23 cellular contexts compared by ENCODE assay signal in genomic region chr22:33860386-33860785, GRCh38. TPM values are rescaled to one million over a fixed set of nuclear protein-coding genes. Genes with fewer than 3 reads are reported as not detected.
DNase-seq lines count a peak whose midpoint lies in the region; ATAC-seq and TF ChIP-seq lines count a peak whose summit lies in the region.
"Had no signal": no experiment of that assay in that cellular context is flagged by ENCODE, and none has a peak within 500 bp of the region (broad histone marks: within the 10 kb centered on the region; RNA-seq: fewer than 3 reads in every experiment).

No MANE protein-coding gene starts in this region.

- no peak overlapping the region for H3K4ac ChIP-seq in mesendoderm (ENCODE audit: low read depth, low read length)

- H3K4me1 ChIP-seq in ectodermal cell (ENCODE audit: control insufficient read depth, insufficient read depth, low read length) = no peaks in the 10 kb centered on the region
- H3K4me1 ChIP-seq in mesendoderm (ENCODE audit: control insufficient read depth, low read depth, low read length) = no peaks in the 10 kb centered on the region
- H3K4me1 ChIP-seq in Peyer's patch = no peaks in the 10 kb centered on the region
- H3K4me1 ChIP-seq in PC-3 (ENCODE audit: insufficient read depth, low read length) = no peaks in the 10 kb centered on the region
- H3K4me1 ChIP-seq: BE2C, HAP-1 had no signal

- WGBS in ectodermal cell, 2 experiments = 91% methylated on average over 8 of the region's 8 CpGs
- WGBS in mesendoderm (ENCODE audit: extremely low coverage, insufficient coverage, low lambda C conversion rate) = no CpG with 5 or more reads among the region's 8 CpGs

- H3F3A ChIP-seq in PC-3 (ENCODE audit: low read length, unreplicated experiment) = no peaks in the 10 kb centered on the region

- POLR2A ChIA-PET in PC-3 (lab: Charles Lee; ENCODE audit: unreplicated experiment) = no interaction called here

- intact Hi-C loops in natural killer cell (cut with micrococcal nuclease) (no loop called here), PC-3 (cut with micrococcal nuclease) (no loop called here)

- peak overlapping the region; percentile 56 for H3K56ac ChIP-seq in mesendoderm (ENCODE audit: low read length)

- H3K4me3 Mint-ChIP-seq in natural killer cell treated with Interleukin-12 subunit alpha and Interleukin-12 subunit beta and Interleukin-15 and Interleukin-18, amount 100 ng/mL, for 72 hours = no peak overlapping the region
- no peak overlapping the region for H3K4me3 Mint-ChIP-seq in natural killer cell
- H3K4me3 Mint-ChIP-seq: CD14-positive monocyte; CD4-positive, alpha-beta T cell; CD8-positive, alpha-beta memory T cell; HFFc6 had no signal

- no peaks in the 10 kb centered on the region for H3K36me3 Mint-ChIP-seq in natural killer cell treated with Interleukin-12 subunit alpha and Interleukin-12 subunit beta and Interleukin-15 and Interleukin-18, amount 100 ng/mL, for 72 hours
- no peaks in the 10 kb centered on the region for H3K36me3 Mint-ChIP-seq in natural killer cell
- H3K36me3 Mint-ChIP-seq: CD14-positive monocyte; CD8-positive, alpha-beta memory T cell had no signal

- peak; percentile 27 to 52 for ATAC-seq in natural killer cell treated with Interleukin-12 subunit alpha and Interleukin-12 subunit beta and Interleukin-15 and Interleukin-18, amount 100 ng/mL, for 72 hours
- ATAC-seq in natural killer cell = no peak
- no peak for ATAC-seq in PC-3
- ATAC-seq: A549, GM12878 had no signal

- no peak for TF ChIP-seq POLR2A in Peyer's patch (IDR thresholded peaks at IDR 0.05)

- no peak overlapping the region for H2AK5ac ChIP-seq in mesendoderm (ENCODE audit: low read length)

- H3K79me2 ChIP-seq in mesendoderm (ENCODE audit: control insufficient read depth, insufficient read depth, low read length) (peaks cover 38% of the 10 kb centered on the region), PC-3 (ENCODE audit: low read length) (no peaks in the 10 kb centered on the region)

- H3K9me3 Mint-ChIP-seq in natural killer cell treated with Interleukin-12 subunit alpha and Interleukin-12 subunit beta and Interleukin-15 and Interleukin-18, amount 100 ng/mL, for 72 hours = peaks cover 3% of the 10 kb centered on the region
- no peaks in the 10 kb centered on the region for H3K9me3 Mint-ChIP-seq in natural killer cell
- H3K9me3 Mint-ChIP-seq: CD4-positive, alpha-beta T cell had no signal

- H3K36me3 ChIP-seq in ectodermal cell (ENCODE audit: control insufficient read depth, insufficient read depth, low read length) (no peaks in the 10 kb centered on the region), mesendoderm (ENCODE audit: control insufficient read depth, insufficient read depth, low read length) (no peaks in the 10 kb centered on the region), Peyer's patch (no peaks in the 10 kb centered on the region), PC-3 (ENCODE audit: low read depth, low read length) (no peaks in the 10 kb centered on the region)
- H3K36me3 ChIP-seq: BE2C, HAP-1 had no signal

- no peak overlapping the region for H2BK15ac ChIP-seq in mesendoderm (replicated peaks; ENCODE audit: low read depth)

- no peak overlapping the region for H3K23ac ChIP-seq in mesendoderm (ENCODE audit: low read length)

- no peaks in the 10 kb centered on the region for H3K4me1 Mint-ChIP-seq in natural killer cell treated with Interleukin-12 subunit alpha and Interleukin-12 subunit beta and Interleukin-15 and Interleukin-18, amount 100 ng/mL, for 72 hours (ENCODE audit: low read depth in 2 of 2)
- no peaks in the 10 kb centered on the region for H3K4me1 Mint-ChIP-seq in natural killer cell
- H3K4me1 Mint-ChIP-seq: CD14-positive monocyte; CD8-positive, alpha-beta memory T cell had no signal

- H4K8ac ChIP-seq in mesendoderm (ENCODE audit: low read depth, low read length) = no peak overlapping the region

- no peak overlapping the region for H2BK5ac ChIP-seq in mesendoderm (ENCODE audit: low read length)

- H3K27me3 ChIP-seq in ectodermal cell (ENCODE audit: control insufficient read depth, insufficient read depth, low read length, poor library complexity, severe bottlenecking) (no peaks in the 10 kb centered on the region), mesendoderm (ENCODE audit: insufficient read depth, low read length, poor library complexity) (no peaks in the 10 kb centered on the region), Peyer's patch (no peaks in the 10 kb centered on the region), PC-3 (ENCODE audit: low read length) (no peaks in the 10 kb centered on the region)
- H3K27me3 ChIP-seq: BE2C; BLaER1 treated with 17β-estradiol and CSF1 and Interleukin-3, amounts not matched to agents 10 nM and 100 nM had no signal

- no peaks in the 10 kb centered on the region for H3K27me3 Mint-ChIP-seq in natural killer cell treated with Interleukin-12 subunit alpha and Interleukin-12 subunit beta and Interleukin-15 and Interleukin-18, amount 100 ng/mL, for 72 hours
- H3K27me3 Mint-ChIP-seq in natural killer cell (ENCODE audit: low read depth in 2 of 2) = peaks cover 0 to 3% of the 10 kb centered on the region in 2 donors
- H3K27me3 Mint-ChIP-seq: CD4-positive, alpha-beta T cell had no signal

- no peaks in the 10 kb centered on the region for H3K9me2 ChIP-seq in PC-3 (replicated peaks; ENCODE audit: low read length)

- no peak overlapping the region for H3K4me2 ChIP-seq in mesendoderm (ENCODE audit: low read length)
- H3K4me2 ChIP-seq in PC-3 (ENCODE audit: low read length) = no peak overlapping the region
- H3K4me2 ChIP-seq: A549 had no signal

- H3K27ac ChIP-seq in ectodermal cell (ENCODE audit: insufficient read depth, low read depth, low read length, poor library complexity, severe bottlenecking) = peak overlapping the region; percentile 2
- no peak overlapping the region for H3K27ac ChIP-seq in mesendoderm (ENCODE audit: low read depth, low read length)
- H3K27ac ChIP-seq in Peyer's patch = no peak overlapping the region
- H3K27ac ChIP-seq in PC-3 (ENCODE audit: low read length) = no peak overlapping the region
- H3K27ac ChIP-seq: A549; BLaER1 treated with 17β-estradiol and CSF1 and Interleukin-3, amounts not matched to agents 10 nM and 100 nM had no signal

- H3K18ac ChIP-seq in mesendoderm (ENCODE audit: low read length) = no peak overlapping the region

- BruUV-seq in PC-3 (replicated peaks; lab: Mats Ljungman, UMichigan) = no TSS peak

- H2BK120ac ChIP-seq in mesendoderm (ENCODE audit: low read depth, low read length) = no peak overlapping the region

- CTCF ChIA-PET in PC-3 (lab: Charles Lee) = no interaction called here

- H4K20me1 ChIP-seq in PC-3 (ENCODE audit: low read length) = no peaks in the 10 kb centered on the region

- no peak overlapping the region for H3K4me3 ChIP-seq in ectodermal cell (ENCODE audit: insufficient read depth, low read depth, low read length)
- H3K4me3 ChIP-seq in mesendoderm (ENCODE audit: low read length) = no peak overlapping the region
- H3K4me3 ChIP-seq in Peyer's patch = no peak overlapping the region
- no peak overlapping the region for H3K4me3 ChIP-seq in PC-3 (ENCODE audit: low read length)
- H3K4me3 ChIP-seq: A549; BLaER1 treated with 17β-estradiol and CSF1 and Interleukin-3, amounts not matched to agents 10 nM and 100 nM; GM12878; HAP-1 had no signal

- H3K79me1 ChIP-seq in mesendoderm (ENCODE audit: low read length) = peaks cover 6% of the 10 kb centered on the region

- H3K9me3 ChIP-seq in ectodermal cell (ENCODE audit: control insufficient read depth, low read length) (no peaks in the 10 kb centered on the region), Peyer's patch (no peaks in the 10 kb centered on the region), PC-3 (ENCODE audit: low read length) (no peaks in the 10 kb centered on the region)
- H3K9me3 ChIP-seq: A549, BE2C, HAP-1 had no signal

- DNase-seq in natural killer cell treated with Interleukin-12 subunit alpha and Interleukin-12 subunit beta and Interleukin-15 and Interleukin-18, amount 100 ng/mL, for 72 hours (ENCODE audit: low spot score) = no peak
- DNase-seq in natural killer cell (no peak), mesendoderm (no peak), NCI-H128 (lab: John Stamatoyannopoulos, UW; ENCODE audit: unreplicated experiment) (no peak), Peyer's patch (no peak), PC-3 (no peak)
- DNase-seq: 8988T; ACHN; AML-193; BE2C; CD4-positive, alpha-beta T cell; CD8-positive, alpha-beta memory T cell; DMS 273 treated with DMSO at 0.1 percent for 48 hours; DMS79; EL; GDM1; HFFc6 had no signal

- no peak for TF ChIP-seq CTCF in natural killer cell (IDR thresholded peaks at IDR 0.05)
- TF ChIP-seq CTCF in Peyer's patch (IDR thresholded peaks at IDR 0.05) = no peak
- no peak for TF ChIP-seq CTCF in PC-3 (conservative IDR thresholded peaks at IDR 0.05; ENCODE audit: low read depth, low read length)

- H2AFZ ChIP-seq in PC-3 (ENCODE audit: low read length) = no peak overlapping the region

- H3K9ac ChIP-seq in mesendoderm (ENCODE audit: low read length) (no peak overlapping the region), PC-3 (ENCODE audit: low read length) (no peak overlapping the region)
- H3K9ac ChIP-seq: BLaER1 treated with 17β-estradiol and CSF1 and Interleukin-3, amounts not matched to agents 10 nM and 100 nM had no signal

- H3K27ac Mint-ChIP-seq in natural killer cell treated with Interleukin-12 subunit alpha and Interleukin-12 subunit beta and Interleukin-15 and Interleukin-18, amount 100 ng/mL, for 72 hours = no peak overlapping the region
- no peak overlapping the region for H3K27ac Mint-ChIP-seq in natural killer cell
- H3K27ac Mint-ChIP-seq: CD4-positive, alpha-beta T cell; CD8-positive, alpha-beta memory T cell; HFFc6 had no signal

- H4K5ac ChIP-seq in mesendoderm (ENCODE audit: low read length) = no peak overlapping the region

RNA-seq across cellular contexts. Expression of gene LARGE1, which starts 59.9 kb away (rescaled TPM):
- 1 to 10 TPM; 6.9 to 9.0 TPM for total RNA-seq in natural killer cell treated with Interleukin-12 subunit alpha and Interleukin-12 subunit beta and Interleukin-15 and Interleukin-18, amount 100 ng/mL, for 72 hours
- total RNA-seq in natural killer cell = 10 to 100 TPM in 1 of 3 donors, 1 to 10 TPM in 2; 2.6 to 11.6 (median 4.1) TPM
- polyA plus RNA-seq in ectodermal cell (2013, experiment 1 of 4) = 32.7 TPM
- 33.8 TPM for polyA plus RNA-seq in ectodermal cell (2013, experiment 2 of 4)
- polyA plus RNA-seq in ectodermal cell (2013, experiment 3 of 4) = 25.0 TPM
- polyA plus RNA-seq in ectodermal cell (2013, experiment 4 of 4) = 28.8 TPM
- 15.1 TPM for polyA plus RNA-seq in mesendoderm (2013, experiment 1 of 2)
- 15.3 TPM for polyA plus RNA-seq in mesendoderm (2013, experiment 2 of 2)
- 100 to 1,000 TPM in 2 of 4 donors, 10 to 100 TPM in 2; 78.1 to 156 (median 104) TPM for total RNA-seq in Peyer's patch
- 1.3 and 3.5 TPM in 2 replicates for total RNA-seq in PC-3 (2014; rRNA removed)

Comparison
In these comparisons a context has a peak if more than half of its experiments do, and no peak if none do; other contexts are left out.
1. ATAC-seq: peak in natural killer cell treated with Interleukin-12 subunit alpha and Interleukin-12 subunit beta and Interleukin-15 and Interleukin-18, amount 100 ng/mL, for 72 hours (2 of 2); none in natural killer cell (0 of 3) and PC-3 (single experiment).
2. RNA of gene LARGE1, which starts 59.9 kb away (total RNA-seq): 78.1 to 156 TPM in Peyer's patch; 6.9 to 9.0 TPM in natural killer cell treated with Interleukin-12 subunit alpha and Interleukin-12 subunit beta and Interleukin-15 and Interleukin-18, amount 100 ng/mL, for 72 hours, 2.6 to 11.6 TPM in natural killer cell and 1.3 to 3.5 TPM in PC-3; every median in the first group is over 4 times any median in the second.